11 cellular contexts compared by ENCODE assay signal in genomic region chr9:76650692-76651091, GRCh38.
DNase-seq lines count a peak whose midpoint lies in the region; ATAC-seq and TF ChIP-seq lines count a peak whose summit lies in the region.
"Had no signal": no experiment of that assay in that cellular context is flagged by ENCODE, and none has a peak within 500 bp of the region (broad histone marks: within the 10 kb centered on the region; RNA-seq: fewer than 3 reads in every experiment).

No MANE protein-coding gene starts in this region.

- no peak overlapping the region for H3K14ac ChIP-seq in neuronal stem cell (ENCODE audit: low read length)

- 0 out of 2 replicates have a peak overlapping the region, but pooled peaks have one; percentile 31 for H2AFZ ChIP-seq in MM.1S (ENCODE audit: low read length)
- H2AFZ ChIP-seq in neuronal stem cell (ENCODE audit: low read length), result peak overlapping the region; percentile 38
- H2AFZ ChIP-seq in PC-3 (ENCODE audit: low read length), result no peak overlapping the region

- no peak overlapping the region for H2BK15ac ChIP-seq in neuronal stem cell (ENCODE audit: low read length)

- BruUV-seq in PC-3 (replicated peaks; lab: Mats Ljungman, UMichigan), result no TSS peak

- H3K27ac ChIP-seq in MM.1S (ENCODE audit: low read length) (peak overlapping the region; percentile 60; the same call in 1 of the 2 replicates), neuronal stem cell (replicated peaks; ENCODE audit: low read length) (no peak overlapping the region), PC-3 (ENCODE audit: low read length) (no peak overlapping the region), foreskin keratinocyte (no peak overlapping the region)
- no peak overlapping the region for H3K27ac ChIP-seq in effector memory CD4-positive, alpha-beta T cell (ENCODE audit: insufficient read depth, low read length, poor library complexity, severe bottlenecking)
- H3K27ac ChIP-seq: psoas muscle had no signal

- no peak overlapping the region for H4K91ac ChIP-seq in neuronal stem cell (ENCODE audit: low read depth, low read length, poor library complexity)

- POLR2A ChIA-PET in PC-3 (lab: Charles Lee; ENCODE audit: unreplicated experiment), result no interaction called here

- H3K4me1 ChIP-seq in ES-I3 (ENCODE audit: insufficient read depth, low read length) (peaks cover 23% of the 10 kb centered on the region), MM.1S (ENCODE audit: low read length) (peaks cover 15% of the 10 kb centered on the region), neuronal stem cell (ENCODE audit: control insufficient read depth in 2 of 2, insufficient read depth in 1 of 2, low read depth in 1 of 2, low read length in 2 of 2) (peaks cover 3 to 22% of the 10 kb centered on the region in 2 donors), PC-3 (ENCODE audit: insufficient read depth, low read length) (no peaks in the 10 kb centered on the region), foreskin keratinocyte (no peaks in the 10 kb centered on the region)
- peaks cover 4% of the 10 kb centered on the region for H3K4me1 ChIP-seq in effector memory CD4-positive, alpha-beta T cell (ENCODE audit: control insufficient read depth, insufficient read depth, low read length, poor library complexity, severe bottlenecking)
- H3K4me1 ChIP-seq: HAP-1, psoas muscle had no signal

- no peak overlapping the region for H3K23ac ChIP-seq in neuronal stem cell (ENCODE audit: low read depth, low read length, poor library complexity)

- no peak overlapping the region for H2AK5ac ChIP-seq in neuronal stem cell (ENCODE audit: low read depth, low read length)

- H3K9me2 ChIP-seq in MM.1S (replicated peaks; ENCODE audit: insufficient read depth, low read length), result no peaks in the 10 kb centered on the region
- H3K9me2 ChIP-seq in PC-3 (replicated peaks; ENCODE audit: low read length), result no peaks in the 10 kb centered on the region

- no peaks in the 10 kb centered on the region for H3K79me1 ChIP-seq in neuronal stem cell (ENCODE audit: low read depth, low read length)

- no peaks in the 10 kb centered on the region for H3K36me3 ChIP-seq in ES-I3 (ENCODE audit: insufficient read depth, low read length)
- H3K36me3 ChIP-seq in MM.1S (replicated peaks; ENCODE audit: insufficient read depth, low read length), result no peaks in the 10 kb centered on the region
- H3K36me3 ChIP-seq in effector memory CD4-positive, alpha-beta T cell (ENCODE audit: control insufficient read depth, insufficient read depth, low read length), result no peaks in the 10 kb centered on the region
- no peaks in the 10 kb centered on the region for H3K36me3 ChIP-seq in neuronal stem cell (replicated peaks in 1 of 2; ENCODE audit: control insufficient read depth in 2 of 2, insufficient read depth in 2 of 2, low read length in 2 of 2)
- H3K36me3 ChIP-seq in PC-3 (ENCODE audit: low read depth, low read length), result no peaks in the 10 kb centered on the region
- H3K36me3 ChIP-seq: gastrocnemius medialis, HAP-1 had no signal

- H3K4me2 ChIP-seq in MM.1S (ENCODE audit: low read depth, low read length) (peak overlapping the region; percentile 81), neuronal stem cell (ENCODE audit: insufficient read depth, low read length, poor library complexity, severe bottlenecking) (no peak overlapping the region), PC-3 (ENCODE audit: low read length) (no peak overlapping the region)

- H3K18ac ChIP-seq in neuronal stem cell (ENCODE audit: low read length), result no peak overlapping the region

- no peaks in the 10 kb centered on the region for H4K20me1 ChIP-seq in MM.1S (ENCODE audit: insufficient read depth, low read length)
- H4K20me1 ChIP-seq in PC-3 (ENCODE audit: low read length), result no peaks in the 10 kb centered on the region

- peaks cover 22% of the 10 kb centered on the region for H3F3A ChIP-seq in MM.1S (ENCODE audit: insufficient read depth, low read length)
- H3F3A ChIP-seq in PC-3 (ENCODE audit: low read length, unreplicated experiment), result no peaks in the 10 kb centered on the region

- WGBS in neuronal stem cell (ENCODE audit: extremely low coverage in 2 of 2, insufficient read length in 2 of 2, insufficient replicate concordance in 1 of 2), 2 donors, result no CpG with 5 or more reads among the region's 2 CpGs

- H3K4me3 ChIP-seq in MM.1S (ENCODE audit: low read length), result peak overlapping the region; percentile 54
- H3K4me3 ChIP-seq in effector memory CD4-positive, alpha-beta T cell (ENCODE audit: insufficient read depth, low read depth, low read length, poor library complexity, severe bottlenecking), result peak overlapping the region; percentile 33
- H3K4me3 ChIP-seq in neuronal stem cell (ENCODE audit: low read length in 2 of 2), result no peak overlapping the region
- no peak overlapping the region for H3K4me3 ChIP-seq in PC-3 (ENCODE audit: low read length)
- H3K4me3 ChIP-seq: HAP-1 had no signal

- CTCF ChIA-PET in PC-3 (lab: Charles Lee), result no interaction called here

- no peak for ATAC-seq in GM21515 (IDR thresholded peaks at IDR 0.05; ENCODE audit: unreplicated experiment)
- no peak for ATAC-seq in PC-3
- no peak for ATAC-seq in foreskin keratinocyte
- ATAC-seq: gastrocnemius medialis, psoas muscle had no signal

- H3K9ac ChIP-seq in ES-I3 (ENCODE audit: low read depth, low read length), result 0 out of 2 replicates have a peak overlapping the region, but pooled peaks have one; percentile 3
- peak overlapping the region; percentile 8; the same call in 1 of the 2 replicates for H3K9ac ChIP-seq in MM.1S (ENCODE audit: low read length)
- no peak overlapping the region for H3K9ac ChIP-seq in neuronal stem cell (ENCODE audit: low read depth, low read length, poor library complexity)
- no peak overlapping the region for H3K9ac ChIP-seq in PC-3 (ENCODE audit: low read length)

- H3K27me3 ChIP-seq in MM.1S (replicated peaks; ENCODE audit: insufficient read depth, low read length), result no peaks in the 10 kb centered on the region
- no peaks in the 10 kb centered on the region for H3K27me3 ChIP-seq in effector memory CD4-positive, alpha-beta T cell (replicated peaks; ENCODE audit: control insufficient read depth, insufficient read depth, low read length, poor library complexity, severe bottlenecking)
- no peaks in the 10 kb centered on the region for H3K27me3 ChIP-seq in neuronal stem cell (ENCODE audit: control insufficient read depth in 3 of 3, insufficient read depth in 3 of 3, low read depth in 1 of 3, low read length in 3 of 3)
- H3K27me3 ChIP-seq in PC-3 (ENCODE audit: low read length), result no peaks in the 10 kb centered on the region; the same call in 1 of the 2 replicates
- no peaks in the 10 kb centered on the region for H3K27me3 ChIP-seq in foreskin keratinocyte
- H3K27me3 ChIP-seq: gastrocnemius medialis had no signal

- no peak overlapping the region for H3K4ac ChIP-seq in neuronal stem cell (ENCODE audit: low read length)

- H4K8ac ChIP-seq in neuronal stem cell (ENCODE audit: low read depth, low read length), result no peak overlapping the region

- H2BK5ac ChIP-seq in neuronal stem cell (ENCODE audit: low read length), result no peak overlapping the region

- H3K9me3 ChIP-seq in ES-I3 (ENCODE audit: control insufficient read depth, insufficient read depth, low read length), result no peaks in the 10 kb centered on the region
- H3K9me3 ChIP-seq in MM.1S (replicated peaks; ENCODE audit: insufficient read depth, low read length), result no peaks in the 10 kb centered on the region
- no peaks in the 10 kb centered on the region for H3K9me3 ChIP-seq in effector memory CD4-positive, alpha-beta T cell (ENCODE audit: control insufficient read depth, low read length)
- H3K9me3 ChIP-seq in neuronal stem cell (replicated peaks in 1 of 2; ENCODE audit: control insufficient read depth in 2 of 2, insufficient read depth in 1 of 2, low read depth in 1 of 2, low read length in 2 of 2), result no peaks in the 10 kb centered on the region
- no peaks in the 10 kb centered on the region for H3K9me3 ChIP-seq in PC-3 (ENCODE audit: low read length)
- H3K9me3 ChIP-seq: gastrocnemius medialis, HAP-1, psoas muscle had no signal

- no peak overlapping the region for H2BK120ac ChIP-seq in neuronal stem cell (ENCODE audit: low read depth, low read length)

- TF ChIP-seq CTCF in MM.1S (IDR thresholded peaks at IDR 0.05; ENCODE audit: low read length), result no peak
- no peak for TF ChIP-seq CTCF in PC-3 (conservative IDR thresholded peaks at IDR 0.05; ENCODE audit: low read depth, low read length)
- TF ChIP-seq CTCF in foreskin keratinocyte (conservative IDR thresholded peaks at IDR 0.05), result no peak

- peak; percentile 83 for DNase-seq in MM.1S
- no peak for DNase-seq in effector memory CD4-positive, alpha-beta T cell
- DNase-seq in neuronal stem cell (ENCODE audit: low spot score), result no peak
- no peak for DNase-seq in PC-3
- no peak for DNase-seq in foreskin keratinocyte
- DNase-seq: activated effector memory CD4-positive, alpha-beta T cell treated with anti-CD3 and anti-CD28 coated beads, Interleukin-2, amount 50 U/mL, for 16 hours; gastrocnemius medialis; psoas muscle had no signal

- intact Hi-C loops in PC-3 (cut with micrococcal nuclease), result no loop called here

- H3K79me2 ChIP-seq in MM.1S (ENCODE audit: low read length) (no peaks in the 10 kb centered on the region), PC-3 (ENCODE audit: low read length) (no peaks in the 10 kb centered on the region)

- H2BK12ac ChIP-seq in neuronal stem cell (ENCODE audit: low read length), result no peak overlapping the region

Comparison
In these comparisons a context has a peak if more than half of its experiments do, and no peak if none do; other contexts are left out.
1. H3K9ac ChIP-seq: peak in ES-I3 (single experiment) and MM.1S (single experiment); none in neuronal stem cell (single experiment) and PC-3 (single experiment).
2. H3K4me3 ChIP-seq: peak in MM.1S (single experiment) and effector memory CD4-positive, alpha-beta T cell (single experiment); none in neuronal stem cell (0 of 2) and PC-3 (single experiment).